13 cellular contexts compared by ENCODE assay signal in the genomic region with DNA sequence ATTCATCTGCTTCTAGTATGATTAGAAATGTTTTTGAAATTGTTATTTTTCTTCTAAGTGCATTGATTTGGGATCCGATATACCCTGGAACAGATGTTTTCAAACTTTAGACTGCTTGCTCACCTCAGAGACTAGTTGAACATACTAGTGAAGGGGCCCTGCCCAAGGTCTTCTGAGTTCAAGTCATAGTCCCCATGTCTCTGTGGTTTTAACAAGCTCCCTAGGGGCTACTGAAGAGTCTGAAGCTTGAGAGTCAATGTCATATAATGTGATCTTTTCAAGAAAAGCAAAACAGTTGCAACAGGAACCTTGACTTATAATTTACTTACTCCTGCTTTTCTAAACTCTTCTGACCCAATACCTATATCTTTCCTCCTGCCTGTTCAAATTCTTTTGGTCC. TPM values are rescaled to one million over a fixed set of nuclear protein-coding genes. Genes with fewer than 3 reads are reported as not detected.
DNase-seq lines count a peak whose midpoint lies in the region; ATAC-seq and TF ChIP-seq lines count a peak whose summit lies in the region.
"Had no signal": no experiment of that assay in that cellular context is flagged by ENCODE, and none has a peak within 500 bp of the region (broad histone marks: within the 10 kb centered on the region; RNA-seq: fewer than 3 reads in every experiment).

No MANE protein-coding gene starts in this region.

- TF ChIP-seq POLR2A in body of pancreas (IDR thresholded peaks at IDR 0.05): no peak

- H3K27me3 Mint-ChIP-seq in effector memory CD8-positive, alpha-beta T cell: peaks cover 5 to 18% of the 10 kb centered on the region in 2 donors
- H3K27me3 Mint-ChIP-seq: stimulated activated naive CD8-positive, alpha-beta T cell treated with anti-CD3 and anti-CD28 coated beads, Interleukin-15, amount 100 ng/mL, for 72 hours had no signal

- 21 to 46% methylated on average over 1 of the region's 1 CpG for WGBS in body of pancreas, 2 donors

- H3K4me1 Mint-ChIP-seq in effector memory CD8-positive, alpha-beta T cell (ENCODE audit: low read depth in 2 of 2): no peaks in the 10 kb centered on the region
- H3K4me1 Mint-ChIP-seq: neural progenitor cell had no signal

- peaks cover 3% of the 10 kb centered on the region for H3K4me1 ChIP-seq in body of pancreas
- H3K4me1 ChIP-seq: neural progenitor cell had no signal

- no peak overlapping the region for H3K4me3 Mint-ChIP-seq in effector memory CD8-positive, alpha-beta T cell
- H3K4me3 Mint-ChIP-seq: neural progenitor cell; stimulated activated naive CD8-positive, alpha-beta T cell treated with anti-CD3 and anti-CD28 coated beads, Interleukin-15, amount 100 ng/mL, for 72 hours had no signal

- no peak overlapping the region for H3K27ac Mint-ChIP-seq in effector memory CD8-positive, alpha-beta T cell
- H3K27ac Mint-ChIP-seq: neural progenitor cell; stimulated activated naive CD8-positive, alpha-beta T cell treated with anti-CD3 and anti-CD28 coated beads, Interleukin-15, amount 100 ng/mL, for 72 hours had no signal

- H3K9me3 Mint-ChIP-seq in effector memory CD8-positive, alpha-beta T cell: no peaks in the 10 kb centered on the region
- H3K9me3 Mint-ChIP-seq: neural progenitor cell; stimulated activated naive CD8-positive, alpha-beta T cell treated with anti-CD3 and anti-CD28 coated beads, Interleukin-15, amount 100 ng/mL, for 72 hours had no signal

- H3K36me3 Mint-ChIP-seq in effector memory CD8-positive, alpha-beta T cell (ENCODE audit: insufficient read depth): no peaks in the 10 kb centered on the region
- H3K36me3 Mint-ChIP-seq: neural progenitor cell had no signal

- no peak for TF ChIP-seq CTCF in body of pancreas (IDR thresholded peaks at IDR 0.05)

- H3K9me3 ChIP-seq in body of pancreas: no peaks in the 10 kb centered on the region

- intact Hi-C loops in body of pancreas (cut with DNase I): no loop called here

- H3K27me3 ChIP-seq in body of pancreas: no peaks in the 10 kb centered on the region
- H3K27me3 ChIP-seq: neural progenitor cell had no signal

- DNase-seq in body of pancreas: no peak
- no peak for DNase-seq in AG08396 (ENCODE audit: low spot score)
- no peak for DNase-seq in mucosa of gallbladder (ENCODE audit: low spot score)
- no peak for DNase-seq in effector memory CD8-positive, alpha-beta T cell
- DNase-seq: islet precursor cell; NCI-H146; OCI-M1; stimulated activated naive CD8-positive, alpha-beta T cell treated with anti-CD3 and anti-CD28 coated beads, Interleukin-15, amount 100 ng/mL, for 72 hours had no signal

- ATAC-seq in GM18520 (IDR thresholded peaks at IDR 0.05; ENCODE audit: unreplicated experiment) (peak; percentile 50), GM21381 (IDR thresholded peaks at IDR 0.05; ENCODE audit: unreplicated experiment) (peak; percentile 56), HG03135 (IDR thresholded peaks at IDR 0.05; ENCODE audit: unreplicated experiment) (peak; percentile 90), body of pancreas (no peak)
- no peak for ATAC-seq in effector memory CD8-positive, alpha-beta T cell (replicated peaks)
- ATAC-seq: stimulated activated naive CD8-positive, alpha-beta T cell treated with anti-CD3 and anti-CD28 coated beads, Interleukin-15, amount 100 ng/mL, for 72 hours had no signal

- H3K36me3 ChIP-seq in body of pancreas (replicated peaks in 1 of 2; ENCODE audit: insufficient read depth in 1 of 2, low read depth in 2 of 2): no peaks in the 10 kb centered on the region
- H3K36me3 ChIP-seq: neural progenitor cell had no signal

- H3K27ac ChIP-seq in body of pancreas: peak overlapping the region in 3 of 4 donors; percentile 44 to 58 (median 53)
- H3K27ac ChIP-seq: neural progenitor cell, VCaP had no signal

- no peak overlapping the region for H3K4me3 ChIP-seq in body of pancreas
- H3K4me3 ChIP-seq: neural progenitor cell had no signal

RNA-seq across cellular contexts. Expression of a gene that starts 7.5 kb away (rescaled TPM):
- total RNA-seq in body of pancreas (10 to 100 TPM in 1 of 2 donors, 1 to 10 TPM in 1; 6.9 to 11.2 TPM), mucosa of gallbladder (80.5 TPM)

RNA-seq across cellular contexts. Expression of a gene that starts 18.0 kb away (rescaled TPM):
- total RNA-seq in body of pancreas (10 to 100 TPM; 11.9 to 21.4 TPM), mucosa of gallbladder (51.9 TPM)

Comparison
In these comparisons a context has a peak if more than half of its experiments do, and no peak if none do; other contexts are left out.
1. ATAC-seq: peak in GM18520 (single experiment), GM21381 (single experiment) and HG03135 (single experiment); none in body of pancreas (single experiment) and effector memory CD8-positive, alpha-beta T cell (single experiment).